Comparison of ENCODE assay signal across 14 cellular contexts in genomic region chr3:14256561-14257342, GRCh38.
DNase-seq lines count a peak whose midpoint lies in the region; ATAC-seq, FAIRE-seq and TF ChIP-seq lines count a peak whose summit lies in the region.
"Had no signal": no experiment of that assay in that cellular context is flagged by ENCODE, and none has a peak within 500 bp of the region (broad histone marks: within the 10 kb centered on the region; RNA-seq: fewer than 3 reads in every experiment).

No MANE protein-coding gene starts in this region.

- peaks cover 19% of the 10 kb centered on the region for H3K4me1 Mint-ChIP-seq in astrocyte (ENCODE audit: low read depth, unreplicated experiment)
- H3K4me1 Mint-ChIP-seq: IgD-negative memory B cell had no signal

- POLR2A ChIA-PET in HepG2 (lab: Yijun Ruan, JAX): no interaction called here
- POLR2A ChIA-PET in HEK293T (lab: Yijun Ruan, JAX): interaction anchor here (0.6 kb wide), 1 partner anchor 257 kb away, joined by 3 read pairs; no protein-coding TSS in a partner anchor

- H2AK5ac ChIP-seq in mesenchymal stem cell (ENCODE audit: low read length, severe bottlenecking): no peak overlapping the region

- no peak for TF ChIP-seq CTCF in astrocyte (IDR thresholded peaks at IDR 0.05; ENCODE audit: insufficient read depth, low read depth, low read length)
- no peak for TF ChIP-seq CTCF in HepG2 (CRISPR knock-in tag; IDR thresholded peaks at IDR 0.05)

- in situ Hi-C loops in HepG2 (cut with HindIII; ENCODE audit: extremely low pct_ligation_motif_present, low pct_unique_long_range_greater_than_20kb): no loop called here

- intact Hi-C loops in HepG2 (cut with micrococcal nuclease; ENCODE audit: unreplicated experiment): no loop called here

- no peak overlapping the region for H3K23ac ChIP-seq in mesenchymal stem cell (ENCODE audit: low read length in 2 of 2)

- ATAC-seq in HepG2 (peak; percentile 48), HG02870 (IDR thresholded peaks at IDR 0.05; ENCODE audit: unreplicated experiment) (no peak)

- no peak overlapping the region for H3K27ac Mint-ChIP-seq in astrocyte (ENCODE audit: unreplicated experiment)
- H3K27ac Mint-ChIP-seq: IgD-negative memory B cell; stimulated activated naive CD8-positive, alpha-beta T cell treated with anti-CD3 and anti-CD28 coated beads, Interleukin-15, Interleukin-2, amounts not matched to agents 100 ng/mL and 50 ng/mL, for 24 hours had no signal

- DNase-seq in COLO668 (lab: John Stamatoyannopoulos, UW; ENCODE audit: unreplicated experiment): peak; percentile 74
- peak; percentile 34 for DNase-seq in HT-29 (ENCODE audit: low spot score)
- no peak for DNase-seq in astrocyte (ENCODE audit: low read depth)
- DNase-seq in HepG2 (ENCODE audit: low spot score): no peak
- no peak for DNase-seq in mesenchymal stem cell
- no peak for DNase-seq in amniotic stem cell (lab: John Stamatoyannopoulos, UW)
- DNase-seq in HEK293T (ENCODE audit: extremely low spot score): no peak
- DNase-seq: NCI-H2081 treated with DMSO at 0.1 percent for 48 hours had no signal

- H3K4ac ChIP-seq in mesenchymal stem cell (ENCODE audit: low read depth in 1 of 2, low read length in 2 of 2): no peak overlapping the region

- FAIRE-seq in astrocyte (lab: Jason Lieb, UNC) (no peak), HepG2 (lab: Jason Lieb, UNC) (no peak)

- peaks cover 12% of the 10 kb centered on the region for H3K4me1 ChIP-seq in astrocyte (ENCODE audit: insufficient read depth, low read length)
- peaks cover 30% of the 10 kb centered on the region for H3K4me1 ChIP-seq in HepG2 (ENCODE audit: insufficient read depth, low read length)
- peaks cover 20% of the 10 kb centered on the region for H3K4me1 ChIP-seq in mesenchymal stem cell (ENCODE audit: control insufficient read depth, insufficient read depth, low read depth, low read length)
- H3K4me1 ChIP-seq: BLaER1 treated with 17β-estradiol and CSF1 and Interleukin-3, amounts not matched to agents 10 nM and 100 nM had no signal

- H3K9me3 ChIP-seq in astrocyte (ENCODE audit: insufficient read depth, low read depth, low read length): no peaks in the 10 kb centered on the region
- no peaks in the 10 kb centered on the region for H3K9me3 ChIP-seq in HepG2 (ENCODE audit: low read length)
- no peaks in the 10 kb centered on the region for H3K9me3 ChIP-seq in mesenchymal stem cell (ENCODE audit: control insufficient read depth, low read length)
- H3K9me3 ChIP-seq: BLaER1 treated with 17β-estradiol and CSF1 and Interleukin-3, amounts not matched to agents 10 nM and 100 nM; ovary had no signal

- no peaks in the 10 kb centered on the region for H3K9me3 Mint-ChIP-seq in astrocyte (ENCODE audit: unreplicated experiment)
- H3K9me3 Mint-ChIP-seq: IgD-negative memory B cell; stimulated activated naive CD8-positive, alpha-beta T cell treated with anti-CD3 and anti-CD28 coated beads, Interleukin-15, Interleukin-2, amounts not matched to agents 100 ng/mL and 50 ng/mL, for 24 hours had no signal

- H3K27ac ChIP-seq in astrocyte (ENCODE audit: low read depth, low read length) (no peak overlapping the region), HepG2 (ENCODE audit: extremely low read length, insufficient read depth, low read length) (no peak overlapping the region), mesenchymal stem cell (ENCODE audit: low read length, poor library complexity, severe bottlenecking) (no peak overlapping the region)
- H3K27ac ChIP-seq: BLaER1 treated with 17β-estradiol and CSF1 and Interleukin-3, amounts not matched to agents 10 nM and 100 nM; ovary had no signal

- H4K91ac ChIP-seq in mesenchymal stem cell (ENCODE audit: low read length): no peak overlapping the region

- H4K20me1 ChIP-seq in astrocyte (ENCODE audit: insufficient read depth, low read length): no peaks in the 10 kb centered on the region
- no peaks in the 10 kb centered on the region for H4K20me1 ChIP-seq in HepG2 (ENCODE audit: insufficient read depth, low read length)

- H3K36me3 ChIP-seq in astrocyte (ENCODE audit: insufficient read depth, low read length) (no peaks in the 10 kb centered on the region), HepG2 (replicated peaks in 1 of 2; ENCODE audit: control insufficient read depth in 1 of 2, insufficient read depth in 2 of 2, low read length in 2 of 2) (no peaks in the 10 kb centered on the region), mesenchymal stem cell (ENCODE audit: control insufficient read depth in 1 of 2, insufficient read depth in 2 of 2, low read depth in 1 of 2, low read length in 2 of 2) (no peaks in the 10 kb centered on the region)
- H3K36me3 ChIP-seq: BLaER1 treated with 17β-estradiol and CSF1 and Interleukin-3, amounts not matched to agents 10 nM and 100 nM; ovary had no signal

- no peak overlapping the region for H4K8ac ChIP-seq in mesenchymal stem cell (ENCODE audit: low read length)

- H2AFZ ChIP-seq in astrocyte (ENCODE audit: low read depth, low read length) (peak overlapping the region; percentile 24), HepG2 (ENCODE audit: low read length) (no peak overlapping the region), mesenchymal stem cell (ENCODE audit: low read depth, low read length) (no peak overlapping the region)

- no peak overlapping the region for H3K14ac ChIP-seq in mesenchymal stem cell (ENCODE audit: low read length in 2 of 2)

- no peaks in the 10 kb centered on the region for H3K36me3 Mint-ChIP-seq in astrocyte (ENCODE audit: low read depth, unreplicated experiment)
- H3K36me3 Mint-ChIP-seq: IgD-negative memory B cell had no signal

- no peak overlapping the region for H2BK120ac ChIP-seq in mesenchymal stem cell (ENCODE audit: low read depth, low read length)

- no peak overlapping the region for H3K4me3 Mint-ChIP-seq in astrocyte (ENCODE audit: unreplicated experiment)
- H3K4me3 Mint-ChIP-seq: IgD-negative memory B cell; stimulated activated naive CD8-positive, alpha-beta T cell treated with anti-CD3 and anti-CD28 coated beads, Interleukin-15, Interleukin-2, amounts not matched to agents 100 ng/mL and 50 ng/mL, for 24 hours had no signal

- H2BK15ac ChIP-seq in mesenchymal stem cell (ENCODE audit: low read depth, poor library complexity, severe bottlenecking): no peak overlapping the region

- TF ChIP-seq RAD21 in HepG2 (CRISPR knock-in tag; IDR thresholded peaks at IDR 0.05): no peak

- H3K9ac ChIP-seq in astrocyte (ENCODE audit: low read length): no peak overlapping the region
- no peak overlapping the region for H3K9ac ChIP-seq in HepG2 (ENCODE audit: insufficient read depth, low read depth, low read length)
- no peak overlapping the region for H3K9ac ChIP-seq in mesenchymal stem cell (ENCODE audit: low read length)
- H3K9ac ChIP-seq: BLaER1 treated with 17β-estradiol and CSF1 and Interleukin-3, amounts not matched to agents 10 nM and 100 nM had no signal

- no peak for TF ChIP-seq POLR2A in HepG2 (IDR thresholded peaks at IDR 0.05; ENCODE audit: insufficient read depth in 1 of 2, low read depth in 2 of 2, low read length in 2 of 2)

- no peak for TF ChIP-seq EP300 in HepG2 (IDR thresholded peaks at IDR 0.05; ENCODE audit: low read depth in 2 of 2, low read length in 2 of 2)
- no peak for TF ChIP-seq EP300 in HepG2 (CRISPR knock-in tag; IDR thresholded peaks at IDR 0.05; ENCODE audit: borderline replicate concordance)

- no peaks in the 10 kb centered on the region for H3K79me2 ChIP-seq in astrocyte (ENCODE audit: insufficient read depth, low read length)
- no peaks in the 10 kb centered on the region for H3K79me2 ChIP-seq in HepG2 (ENCODE audit: insufficient read depth, low read length)

- H3K4me2 ChIP-seq in astrocyte (ENCODE audit: low read length) (no peak overlapping the region), HepG2 (ENCODE audit: low read depth, low read length) (no peak overlapping the region; the same call in 1 of the 2 replicates), mesenchymal stem cell (ENCODE audit: low read length, poor library complexity, severe bottlenecking) (no peak overlapping the region)
- H3K4me2 ChIP-seq: BLaER1 treated with 17β-estradiol and CSF1 and Interleukin-3, amounts not matched to agents 10 nM and 100 nM had no signal

- H3K27me3 ChIP-seq in astrocyte (ENCODE audit: insufficient read depth, low read length): no peaks in the 10 kb centered on the region
- peaks cover 1 to 10% of the 10 kb centered on the region in 2 experiments; a peak in 4 of 5 replicates for H3K27me3 ChIP-seq in HepG2 (ENCODE audit: control insufficient read depth in 1 of 2, insufficient read depth in 2 of 2, low read length in 2 of 2)
- H3K27me3 ChIP-seq in mesenchymal stem cell (ENCODE audit: control insufficient read depth in 1 of 2, insufficient read depth in 1 of 2, low read length in 2 of 2): peaks cover 0 to 17% of the 10 kb centered on the region in 2 experiments
- H3K27me3 ChIP-seq: BLaER1 treated with 17β-estradiol and CSF1 and Interleukin-3, amounts not matched to agents 10 nM and 100 nM; ovary had no signal

- BruUV-seq in HepG2 (replicated peaks; lab: Mats Ljungman, UMichigan): no TSS peak

- H2BK5ac ChIP-seq in mesenchymal stem cell (ENCODE audit: low read depth, low read length, poor library complexity, severe bottlenecking): no peak overlapping the region

- H3K79me1 ChIP-seq in mesenchymal stem cell (replicated peaks; ENCODE audit: low read length, poor library complexity, severe bottlenecking): no peaks in the 10 kb centered on the region

- CTCF ChIA-PET in HepG2 (lab: Yijun Ruan, JAX; ENCODE audit: low intra/inter-chr PET ratio, low total read pairs) (no interaction called here), HEK293T (lab: Yijun Ruan, JAX) (interaction anchor here (0.8 kb wide), 1 partner anchor 211 kb away, joined by 3 read pairs; no protein-coding TSS in a partner anchor)

- peak overlapping the region in 1 of 2 experiments; percentile 13 for H3K18ac ChIP-seq in mesenchymal stem cell (ENCODE audit: low read depth in 1 of 2, low read length in 2 of 2)

- H3K4me3 ChIP-seq in astrocyte (ENCODE audit: insufficient read depth, low read depth, low read length): no peak overlapping the region
- H3K4me3 ChIP-seq in HepG2 (replicated peaks in 1 of 3; ENCODE audit: insufficient read depth in 1 of 3, low read depth in 2 of 3, low read length in 3 of 3): no peak overlapping the region
- H3K4me3 ChIP-seq in mesenchymal stem cell (ENCODE audit: insufficient read depth in 1 of 2, low read depth in 1 of 2, low read length in 2 of 2): no peak overlapping the region
- H3K4me3 ChIP-seq: BLaER1 treated with 17β-estradiol and CSF1 and Interleukin-3, amounts not matched to agents 10 nM and 100 nM; lung; ovary had no signal

- H3K27me3 Mint-ChIP-seq in astrocyte (ENCODE audit: low read depth, unreplicated experiment): peaks cover 12% of the 10 kb centered on the region
- H3K27me3 Mint-ChIP-seq: stimulated activated naive CD8-positive, alpha-beta T cell treated with anti-CD3 and anti-CD28 coated beads, Interleukin-15, Interleukin-2, amounts not matched to agents 100 ng/mL and 50 ng/mL, for 24 hours had no signal

- H2BK12ac ChIP-seq in mesenchymal stem cell (ENCODE audit: low read length in 2 of 2): peak overlapping the region in 1 of 2 experiments; percentile 24

- WGBS in HepG2 (ENCODE audit: low lambda C conversion rate): 29% methylated on average over 6 of the region's 9 CpGs
- WGBS in mesenchymal stem cell: 71% methylated on average over 9 of the region's 9 CpGs

TF ChIP-seq in HepG2, 621 proteins besides CTCF, POLR2A, EP300 and RAD21 (continues in another document):
- no peak for TF ChIP-seq ZNF749 (CRISPR knock-in tag; IDR thresholded peaks at IDR 0.05; ENCODE audit: borderline replicate concordance)

TF ChIP-seq in HEK293T, 16 proteins besides CTCF, POLR2A, EP300 and RAD21 (continues in another document):
- TF ChIP-seq NFRKB (IDR thresholded peaks at IDR 0.05): no peak
- TF ChIP-seq TARDBP (IDR thresholded peaks at IDR 0.05): no peak

Comparison
In these comparisons a context has a peak if more than half of its experiments do, and no peak if none do; other contexts are left out.
1. DNase-seq: peak in COLO668 (single experiment) and HT-29 (single experiment); none in astrocyte (single experiment), HepG2 (single experiment), mesenchymal stem cell (single experiment), amniotic stem cell (single experiment) and HEK293T (single experiment).